10 cellular contexts compared by ENCODE assay signal in the genomic region with DNA sequence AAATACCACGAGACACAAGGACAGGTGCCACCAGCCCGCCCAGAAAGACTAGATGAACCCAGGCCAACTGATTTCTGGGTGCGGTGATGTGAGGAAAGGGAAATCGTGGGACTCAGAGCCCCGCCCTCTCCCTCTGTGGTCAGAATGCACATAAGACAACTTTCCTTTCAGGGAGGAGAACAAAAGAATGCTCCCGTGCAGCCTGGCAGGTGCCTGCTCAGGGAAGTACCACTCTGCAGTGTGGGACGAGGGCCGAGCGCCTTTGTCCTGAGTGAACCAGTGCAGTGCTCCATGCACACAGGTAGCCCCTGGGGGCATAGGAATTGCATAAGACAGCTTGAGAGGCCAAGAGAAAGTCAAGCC.
A peak's percentile ranks its signal among the peaks of the same experiment; 100 is the strongest.
DNase-seq lines count a peak whose midpoint lies in the region; ATAC-seq lines count a peak whose summit lies in the region.
"Had no signal": no experiment of that assay in that cellular context is flagged by ENCODE, and none has a peak within 500 bp of the region (broad histone marks: within the 10 kb centered on the region; RNA-seq: fewer than 3 reads in every experiment).

No MANE protein-coding gene starts in this region.

- peak; percentile 38 for ATAC-seq in HG02973 (IDR thresholded peaks at IDR 0.05; ENCODE audit: unreplicated experiment)
- ATAC-seq in effector memory CD8-positive, alpha-beta T cell (replicated peaks), result no peak
- peak; percentile 61 for ATAC-seq in stimulated activated memory B cell treated with anti-CD40 and anti-IgM and Interleukin-4, amounts not matched to agents 10 μg/mL and 1 μg/mL and 100 μg/mL, for 72 hours
- no peak for ATAC-seq in HG02884 (IDR thresholded peaks at IDR 0.05; ENCODE audit: unreplicated experiment)

- H3K9me3 Mint-ChIP-seq in effector memory CD8-positive, alpha-beta T cell, result no peaks in the 10 kb centered on the region
- H3K9me3 Mint-ChIP-seq in stimulated activated memory B cell treated with anti-CD40 and anti-IgM and Interleukin-4, amounts not matched to agents 10 μg/mL and 1 μg/mL and 100 μg/mL, for 72 hours, result no peaks in the 10 kb centered on the region

- H3K4me1 Mint-ChIP-seq in effector memory CD8-positive, alpha-beta T cell (ENCODE audit: low read depth in 2 of 2), result peaks cover 46 to 50% of the 10 kb centered on the region in 2 donors
- peaks cover 33% of the 10 kb centered on the region for H3K4me1 Mint-ChIP-seq in stimulated activated memory B cell treated with anti-CD40 and anti-IgM and Interleukin-4, amounts not matched to agents 10 μg/mL and 1 μg/mL and 100 μg/mL, for 72 hours

- peaks cover 19% of the 10 kb centered on the region for H3K36me3 Mint-ChIP-seq in effector memory CD8-positive, alpha-beta T cell (ENCODE audit: insufficient read depth)
- no peaks in the 10 kb centered on the region for H3K36me3 Mint-ChIP-seq in stimulated activated memory B cell treated with anti-CD40 and anti-IgM and Interleukin-4, amounts not matched to agents 10 μg/mL and 1 μg/mL and 100 μg/mL, for 72 hours

- peak overlapping the region; percentile 52 to 98 for H3K27ac Mint-ChIP-seq in effector memory CD8-positive, alpha-beta T cell
- peak overlapping the region; percentile 66 for H3K27ac Mint-ChIP-seq in stimulated activated memory B cell treated with anti-CD40 and anti-IgM and Interleukin-4, amounts not matched to agents 10 μg/mL and 1 μg/mL and 100 μg/mL, for 72 hours

- DNase-seq in activated CD4-positive, alpha-beta T cell treated with anti-CD3 and anti-CD28 coated beads for 1 hour, result peak; percentile 34
- peak in 1 of 3 experiments; percentile 12 for DNase-seq in effector memory CD8-positive, alpha-beta T cell
- no peak for DNase-seq in 8988T
- no peak for DNase-seq in HUDEP-2 (lab: John Stamatoyannopoulos, UW; ENCODE audit: unreplicated experiment in 76 of 76)
- DNase-seq in NCI-H1436 (lab: John Stamatoyannopoulos, UW), result no peak
- DNase-seq: aorta, NCI-H1694 had no signal

- no peaks in the 10 kb centered on the region for H3K27me3 Mint-ChIP-seq in effector memory CD8-positive, alpha-beta T cell
- H3K27me3 Mint-ChIP-seq in stimulated activated memory B cell treated with anti-CD40 and anti-IgM and Interleukin-4, amounts not matched to agents 10 μg/mL and 1 μg/mL and 100 μg/mL, for 72 hours, result no peaks in the 10 kb centered on the region

- H3K4me3 Mint-ChIP-seq in effector memory CD8-positive, alpha-beta T cell, result peak overlapping the region; percentile 68 to 69
- H3K4me3 Mint-ChIP-seq in stimulated activated memory B cell treated with anti-CD40 and anti-IgM and Interleukin-4, amounts not matched to agents 10 μg/mL and 1 μg/mL and 100 μg/mL, for 72 hours, result peak overlapping the region; percentile 46

Comparison
In these comparisons a context has a peak if more than half of its experiments do, and no peak if none do; other contexts are left out.
1. ATAC-seq: peak in HG02973 (single experiment) and stimulated activated memory B cell treated with anti-CD40 and anti-IgM and Interleukin-4, amounts not matched to agents 10 μg/mL and 1 μg/mL and 100 μg/mL, for 72 hours (single experiment); none in effector memory CD8-positive, alpha-beta T cell (single experiment) and HG02884 (single experiment).